ENCODE assay signal across 8 cellular contexts in the genomic region with DNA sequence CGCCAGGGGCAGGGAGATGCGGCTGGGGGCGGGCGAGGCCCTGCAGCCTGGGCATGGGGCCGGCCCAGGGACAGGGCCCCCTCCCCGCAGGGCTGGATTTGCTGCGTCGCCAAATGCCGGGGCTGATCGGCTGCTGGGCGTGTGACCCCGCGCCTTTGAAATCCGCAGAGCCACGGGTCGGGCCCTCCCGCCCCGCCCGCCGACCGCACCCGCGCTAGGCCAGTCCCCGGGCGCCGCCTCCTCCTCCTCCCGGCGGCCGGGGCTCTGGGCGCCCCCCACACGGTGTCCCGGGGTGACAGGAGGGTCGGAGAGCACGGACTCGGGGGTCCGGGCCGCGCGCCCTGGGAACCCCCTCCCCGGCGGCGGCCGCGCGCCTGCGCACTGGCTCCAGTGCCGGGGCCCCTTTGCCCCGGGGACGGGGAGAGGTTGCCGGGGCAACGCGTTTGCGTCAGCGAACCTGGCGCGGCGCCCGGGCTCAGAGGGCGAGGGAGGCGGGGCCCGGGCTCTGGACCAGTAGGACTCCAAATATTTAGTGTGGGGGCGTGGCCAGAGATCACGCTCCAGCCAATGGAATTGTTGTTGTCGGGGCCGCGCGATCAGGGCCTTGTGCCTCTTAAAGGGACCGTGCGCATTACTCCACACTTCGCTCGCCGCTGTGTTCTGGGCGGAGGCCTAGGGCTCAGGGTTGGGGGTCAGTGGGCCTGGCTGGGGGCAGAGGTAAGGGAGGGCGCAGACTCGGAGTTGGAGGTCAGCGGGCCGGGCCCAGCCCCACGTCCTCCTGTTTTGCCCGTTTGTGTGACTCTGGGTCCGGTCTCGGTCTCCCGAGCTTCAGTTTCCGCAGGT. TPM values are rescaled to one million over a fixed set of nuclear protein-coding genes. Genes with fewer than 3 reads are reported as not detected.
DNase-seq lines count a peak whose midpoint lies in the region; ATAC-seq and TF ChIP-seq lines count a peak whose summit lies in the region.

No MANE protein-coding gene starts in this region.

- H3K9me3 ChIP-seq in ovary: no peaks in the 10 kb centered on the region
- no peaks in the 10 kb centered on the region for H3K9me3 ChIP-seq in thyroid gland

- intact Hi-C loops in Right ventricle myocardium inferior (cut with DNase I): no loop called here
- intact Hi-C loops in ovary (cut with DNase I): loop anchor here in 1 of 4 donors (10.0 kb wide), 1 partner anchor 127 kb away; no protein-coding TSS in a partner anchor
- intact Hi-C loops in thyroid gland (cut with DNase I): no loop called here

- WGBS in ovary, 3 donors: 0 to 1% (median 1%) methylated on average over 53 to 82 of the region's 83 CpGs
- WGBS in thyroid gland, 2 donors: 0% methylated on average over 12 to 23 of the region's 83 CpGs

- no peaks in the 10 kb centered on the region for H3K36me3 Mint-ChIP-seq in activated naive CD8-positive, alpha-beta T cell treated with anti-CD3 and anti-CD28 coated beads, Interleukin-2, amount 10 ng/mL, durations not matched to agents 7 days and 5 days

- ATAC-seq in HG02642 (IDR thresholded peaks at IDR 0.05; ENCODE audit: poor library complexity, unreplicated experiment): peak; percentile 80
- peak; percentile 91 for ATAC-seq in activated naive CD8-positive, alpha-beta T cell treated with anti-CD3 and anti-CD28 coated beads, Interleukin-2, amount 10 ng/mL, durations not matched to agents 7 days and 5 days (ENCODE audit: low read depth)
- ATAC-seq in Right ventricle myocardium inferior: peak; percentile 89

- H3K27me3 Mint-ChIP-seq in activated naive CD8-positive, alpha-beta T cell treated with anti-CD3 and anti-CD28 coated beads, Interleukin-2, amount 10 ng/mL, durations not matched to agents 7 days and 5 days: no peaks in the 10 kb centered on the region

- H3K4me3 ChIP-seq in ovary: peak overlapping the region; percentile 83
- H3K4me3 ChIP-seq in thyroid gland (replicated peaks in 1 of 3): peak overlapping the region; percentile 29 to 81 (median 73)

- POLR2A ChIA-PET in activated naive CD8-positive, alpha-beta T cell treated with anti-CD3 and anti-CD28 coated beads, Interleukin-2, amount 10 ng/mL, durations not matched to agents 7 days and 5 days (lab: Charles Lee): interaction anchor here (0.5 to 4.6 kb wide), 10 partner anchors 10 to 764 kb away, joined by 3 to 73 read pairs (median 5); a partner anchor contains a TSS

- H3K27ac ChIP-seq in ovary: peak overlapping the region; percentile 96 to 100
- peak overlapping the region; percentile 96 to 100 (median 100) for H3K27ac ChIP-seq in thyroid gland

- H3K9me3 Mint-ChIP-seq in activated naive CD8-positive, alpha-beta T cell treated with anti-CD3 and anti-CD28 coated beads, Interleukin-2, amount 10 ng/mL, durations not matched to agents 7 days and 5 days: no peaks in the 10 kb centered on the region

- H3K4me1 Mint-ChIP-seq in activated naive CD8-positive, alpha-beta T cell treated with anti-CD3 and anti-CD28 coated beads, Interleukin-2, amount 10 ng/mL, durations not matched to agents 7 days and 5 days: peaks cover 21% of the 10 kb centered on the region

- peaks cover 15% of the 10 kb centered on the region for H3K4me1 ChIP-seq in ovary (ENCODE audit: insufficient read depth)
- H3K4me1 ChIP-seq in thyroid gland: peaks cover 33 to 52% of the 10 kb centered on the region in 2 donors

- TF ChIP-seq POLR2A in GM10847 (IDR thresholded peaks at IDR 0.05; ENCODE audit: extremely low read depth, insufficient read length) (peak; percentile 61), ovary (IDR thresholded peaks at IDR 0.05) (peak; percentile 89), thyroid gland (IDR thresholded peaks at IDR 0.05) (peak; percentile 88 to 99)

- TF ChIP-seq CTCF in ovary (IDR thresholded peaks at IDR 0.05): peak in 1 of 3 donors; percentile 9
- no peak for TF ChIP-seq CTCF in thyroid gland (IDR thresholded peaks at IDR 0.05)

- DNase-seq in NCI-H1105 treated with DMSO at 0.1 percent for 48 hours (lab: John Stamatoyannopoulos, UW): peak; percentile 99
- DNase-seq in SKM-1 treated with dmso at 0.1 percent for 144 hours (lab: John Stamatoyannopoulos, UW; ENCODE audit: unreplicated experiment): peak; percentile 85
- DNase-seq in activated naive CD8-positive, alpha-beta T cell treated with anti-CD3 and anti-CD28 coated beads, Interleukin-2, amount 10 ng/mL, durations not matched to agents 7 days and 5 days: peak; percentile 100
- DNase-seq in Right ventricle myocardium inferior (ENCODE audit: missing footprints): peak; percentile 99
- peak; percentile 99 to 100 (median 100) for DNase-seq in ovary
- DNase-seq in thyroid gland: peak; percentile 100

- H3K36me3 ChIP-seq in ovary (no peaks in the 10 kb centered on the region), thyroid gland (no peaks in the 10 kb centered on the region)

- peak overlapping the region; percentile 98 for H3K27ac Mint-ChIP-seq in activated naive CD8-positive, alpha-beta T cell treated with anti-CD3 and anti-CD28 coated beads, Interleukin-2, amount 10 ng/mL, durations not matched to agents 7 days and 5 days

- peak; percentile 49 for TF ChIP-seq EP300 in ovary (IDR thresholded peaks at IDR 0.05)

- peak overlapping the region; percentile 91 for H3K4me3 Mint-ChIP-seq in activated naive CD8-positive, alpha-beta T cell treated with anti-CD3 and anti-CD28 coated beads, Interleukin-2, amount 10 ng/mL, durations not matched to agents 7 days and 5 days

- no peaks in the 10 kb centered on the region for H3K27me3 ChIP-seq in ovary
- no peaks in the 10 kb centered on the region for H3K27me3 ChIP-seq in thyroid gland

RNA-seq across cellular contexts. Expression of a gene that starts 10.3 kb away (rescaled TPM):
- total RNA-seq in activated naive CD8-positive, alpha-beta T cell treated with anti-CD3 and anti-CD28 coated beads, Interleukin-2, amount 10 ng/mL, durations not matched to agents 7 days and 5 days: 100 to 1,000 TPM; 319 to 341 TPM
- 234 TPM for total RNA-seq in Right ventricle myocardium inferior
- total RNA-seq in ovary: 100 to 1,000 TPM in 5 of 7 donors, 10 to 100 TPM in 2; 58.3 to 186 (median 122) TPM
- 10 to 100 TPM; 22.1 to 69.5 TPM for polyA plus RNA-seq in ovary
- 100 to 1,000 TPM; 106 to 161 (median 123) TPM for total RNA-seq in thyroid gland

RNA-seq across cellular contexts. Expression of a gene that starts 34.8 kb away (rescaled TPM):
- 100 to 1,000 TPM; 190 to 200 TPM for total RNA-seq in activated naive CD8-positive, alpha-beta T cell treated with anti-CD3 and anti-CD28 coated beads, Interleukin-2, amount 10 ng/mL, durations not matched to agents 7 days and 5 days
- total RNA-seq in Right ventricle myocardium inferior: 14.3 TPM
- total RNA-seq in ovary: 10 to 100 TPM; 16.6 to 61.5 (median 47.8) TPM
- polyA plus RNA-seq in ovary: 10 to 100 TPM; 21.1 to 22.5 TPM
- total RNA-seq in thyroid gland: 10 to 100 TPM; 18.5 to 40.4 (median 26.6) TPM

RNA-seq across cellular contexts. Expression of a gene that starts 35.4 kb away (rescaled TPM):
- total RNA-seq in activated naive CD8-positive, alpha-beta T cell treated with anti-CD3 and anti-CD28 coated beads, Interleukin-2, amount 10 ng/mL, durations not matched to agents 7 days and 5 days: 10 to 100 TPM; 16.0 to 17.7 TPM
- total RNA-seq in Right ventricle myocardium inferior (1.4 TPM), ovary (10 to 100 TPM in 5 of 7 donors, 1 to 10 TPM in 2; 4.5 to 24.5 (median 10.7) TPM), thyroid gland (1 to 10 TPM; 1.1 to 4.2 (median 2.9) TPM)
- polyA plus RNA-seq in ovary: 10 to 100 TPM in 1 of 2 donors, 1 to 10 TPM in 1; 1.8 to 31.7 TPM

RNA-seq across cellular contexts. Expression of a gene that starts 45.8 kb away (rescaled TPM):
- 10 to 100 TPM; 55.0 to 61.4 TPM for total RNA-seq in activated naive CD8-positive, alpha-beta T cell treated with anti-CD3 and anti-CD28 coated beads, Interleukin-2, amount 10 ng/mL, durations not matched to agents 7 days and 5 days
- total RNA-seq in Right ventricle myocardium inferior (48.7 TPM), ovary (100 to 1,000 TPM in 1 of 7 donors, 10 to 100 TPM in 6; 47.8 to 131 (median 90.2) TPM), thyroid gland (10 to 100 TPM; 74.8 to 89.9 (median 76.2) TPM)
- 10 to 100 TPM; 14.4 to 65.7 TPM for polyA plus RNA-seq in ovary

Comparison
In these comparisons a context has a peak if more than half of its experiments do, and no peak if none do; other contexts are left out.
1. Peak in every context shown above with its lines: DNase-seq, ATAC-seq, H3K4me3 ChIP-seq and H3K27ac ChIP-seq.